21 cellular contexts compared by ENCODE assay signal in the genomic region with DNA sequence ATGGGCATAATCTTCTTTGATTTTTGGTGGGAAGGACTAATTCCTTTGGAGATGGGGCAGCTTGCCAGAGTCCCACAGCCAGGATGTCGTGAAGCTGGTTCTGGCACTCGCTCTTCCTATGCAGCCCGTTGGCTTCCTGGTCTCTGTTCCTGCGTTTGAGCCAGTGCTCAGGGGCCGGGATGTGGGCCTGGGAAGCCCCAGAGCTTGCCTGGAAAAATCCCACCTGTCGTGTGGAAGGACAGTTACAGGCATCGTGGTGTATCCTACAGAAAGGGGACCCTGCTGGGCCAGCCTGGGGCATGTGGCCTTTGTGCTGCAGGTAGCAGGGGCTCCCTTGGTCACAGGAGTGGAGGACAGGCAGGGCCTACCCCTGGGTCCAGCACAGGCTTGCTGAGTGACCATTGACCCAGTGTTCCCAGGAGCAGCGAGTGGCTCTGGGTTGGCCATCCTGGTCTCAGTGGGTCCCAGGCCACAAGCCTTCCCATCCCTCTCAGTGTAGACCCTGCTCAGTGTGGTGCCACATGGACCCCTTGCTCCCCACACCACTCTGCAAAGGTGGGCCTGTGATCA. TPM values are rescaled to one million over a fixed set of nuclear protein-coding genes. Genes with fewer than 3 reads are reported as not detected.
DNase-seq lines count a peak whose midpoint lies in the region; ATAC-seq, FAIRE-seq and TF ChIP-seq lines count a peak whose summit lies in the region.
"Had no signal": no experiment of that assay in that cellular context is flagged by ENCODE, and none has a peak within 500 bp of the region (broad histone marks: within the 10 kb centered on the region; RNA-seq: fewer than 3 reads in every experiment).

No MANE protein-coding gene starts in this region.

- peaks cover 4% of the 10 kb centered on the region for H3K4me1 Mint-ChIP-seq in progenitor cell of endocrine pancreas (ENCODE audit: low read depth)
- H3K4me1 Mint-ChIP-seq: CD4-positive, alpha-beta memory T cell had no signal

- no peaks in the 10 kb centered on the region for H3K36me3 ChIP-seq in right atrium auricular region
- no peaks in the 10 kb centered on the region for H3K36me3 ChIP-seq in kidney (ENCODE audit: control insufficient read depth in 1 of 2, insufficient read depth in 2 of 2, low read length in 2 of 2)
- no peaks in the 10 kb centered on the region for H3K36me3 ChIP-seq in right lobe of liver
- H3K36me3 ChIP-seq: HAP-1 had no signal

- peaks cover 16% of the 10 kb centered on the region for H3K27me3 Mint-ChIP-seq in progenitor cell of endocrine pancreas

- H3K36me3 Mint-ChIP-seq in progenitor cell of endocrine pancreas (ENCODE audit: insufficient read depth) = no peaks in the 10 kb centered on the region
- H3K36me3 Mint-ChIP-seq: CD4-positive, alpha-beta memory T cell had no signal

- H3K9me3 Mint-ChIP-seq in progenitor cell of endocrine pancreas (ENCODE audit: low read depth) = no peaks in the 10 kb centered on the region
- H3K9me3 Mint-ChIP-seq: CD4-positive, alpha-beta memory T cell; HFFc6 had no signal

- no peak overlapping the region for H3K4me3 Mint-ChIP-seq in progenitor cell of endocrine pancreas (ENCODE audit: low read depth)
- H3K4me3 Mint-ChIP-seq: CD4-positive, alpha-beta memory T cell; HFFc6 had no signal

- H3K4me3 ChIP-seq in right atrium auricular region (no peak overlapping the region), kidney (ENCODE audit: low read length in 2 of 2) (no peak overlapping the region), right lobe of liver (no peak overlapping the region)
- H3K4me3 ChIP-seq: HAP-1 had no signal

- ATAC-seq in left cardiac atrium (no peak), right lobe of liver (no peak)

- H3K27me3 ChIP-seq in right atrium auricular region (no peaks in the 10 kb centered on the region), right lobe of liver (no peaks in the 10 kb centered on the region)

- TF ChIP-seq POLR2A in right lobe of liver (IDR thresholded peaks at IDR 0.05) = no peak

- H3K9ac ChIP-seq in kidney (ENCODE audit: low read length in 2 of 2) = no peak overlapping the region

- H3K27ac Mint-ChIP-seq in progenitor cell of endocrine pancreas = no peak overlapping the region
- H3K27ac Mint-ChIP-seq: CD4-positive, alpha-beta memory T cell; HFFc6 had no signal

- TF ChIP-seq CTCF in right atrium auricular region (IDR thresholded peaks at IDR 0.05) = no peak
- no peak for TF ChIP-seq CTCF in kidney (IDR thresholded peaks at IDR 0.05; ENCODE audit: borderline replicate concordance, extremely low read depth, insufficient read depth)
- no peak for TF ChIP-seq CTCF in right lobe of liver (IDR thresholded peaks at IDR 0.05)
- no peak for TF ChIP-seq CTCF in progenitor cell of endocrine pancreas (IDR thresholded peaks at IDR 0.05; ENCODE audit: unreplicated experiment)

- peaks cover 0 to 4% of the 10 kb centered on the region in 2 donors for H3K9me3 ChIP-seq in right atrium auricular region
- H3K9me3 ChIP-seq in kidney (ENCODE audit: control insufficient read depth in 1 of 2, low read length in 2 of 2) = no peaks in the 10 kb centered on the region
- H3K9me3 ChIP-seq in right lobe of liver = no peaks in the 10 kb centered on the region
- H3K9me3 ChIP-seq: HAP-1 had no signal

- no peak for FAIRE-seq in kidney (lab: Jason Lieb, UNC)
- FAIRE-seq: G401.6, GM12892, GM19239, H54 had no signal

- no peak overlapping the region for H3K27ac ChIP-seq in right atrium auricular region
- H3K27ac ChIP-seq in kidney (ENCODE audit: low read depth in 2 of 2, low read length in 2 of 2) = no peak overlapping the region
- H3K27ac ChIP-seq in right lobe of liver = no peak overlapping the region

- 66% methylated on average over 3 of the region's 8 CpGs for WGBS in right lobe of liver (ENCODE audit: insufficient coverage, low coverage, low lambda C conversion rate, missing lambda C conversion rate)

- DNase-seq in left cardiac atrium (peak; percentile 6), right atrium auricular region (ENCODE audit: low spot score) (no peak), kidney (peak; percentile 46), right lobe of liver (peak in 2 of 3 donors; percentile 5 to 38), posterior vena cava (ENCODE audit: low spot score) (peak; percentile 53), D341Med (ENCODE audit: low spot score) (no peak), progenitor cell of endocrine pancreas (ENCODE audit: low spot score, unreplicated experiment) (no peak)
- DNase-seq in stimulated activated CD4-positive, alpha-beta T cell treated with anti-CD3 and anti-CD28 coated beads, Interleukin-15, amount 100 ng/mL, for 24 hours = no peak
- DNase-seq: C1 segment of cervical spinal cord; Calu3; CD4-positive, alpha-beta memory T cell; COR-L47; DMS153; DND-41; GOT3; HFFc6 had no signal

- intact Hi-C loops in left cardiac atrium (cut with DNase I) = no loop called here
- intact Hi-C loops in kidney (cut with DNase I) = no loop called here
- intact Hi-C loops in right lobe of liver (cut with DNase I) = no loop called here
- intact Hi-C loops in posterior vena cava (cut with DNase I) = no loop called here

- H3K4me1 ChIP-seq in right atrium auricular region (no peaks in the 10 kb centered on the region), kidney (ENCODE audit: control insufficient read depth in 1 of 2, insufficient read depth in 1 of 2, low read depth in 1 of 2, low read length in 2 of 2) (no peaks in the 10 kb centered on the region), right lobe of liver (peaks cover 0 to 5% (median 2%) of the 10 kb centered on the region in 4 donors)
- H3K4me1 ChIP-seq: HAP-1 had no signal

RNA-seq across cellular contexts. Expression of a gene that starts 50.2 kb away (rescaled TPM):
- 1 to 10 TPM; 6.8 TPM for total RNA-seq in left cardiac atrium
- 1 to 10 TPM; 2.6 to 3.1 TPM for total RNA-seq in right atrium auricular region
- total RNA-seq in kidney = 36.2 TPM
- polyA plus RNA-seq in kidney (ENCODE audit: insufficient read depth, low read depth, low replicate concordance) = 21.9 TPM
- under 1 TPM in 5 of 6 experiments, not detected in 1; 0.17 to 0.81 (median 0.65) TPM for total RNA-seq in right lobe of liver
- 10 to 100 TPM; 56.4 to 61.5 TPM for total RNA-seq in posterior vena cava
- total RNA-seq in progenitor cell of endocrine pancreas = 2.9 and 3.0 TPM in 2 replicates
- total RNA-seq: CD4-positive, alpha-beta memory T cell had no signal
- polyA plus RNA-seq: CD4-positive, alpha-beta memory T cell had no signal

Comparison
In these comparisons a context has a peak if more than half of its experiments do, and no peak if none do; other contexts are left out.
1. DNase-seq: peak in left cardiac atrium (single experiment), kidney (single experiment), right lobe of liver (2 of 3) and posterior vena cava (single experiment); none in right atrium auricular region (single experiment), stimulated activated CD4-positive, alpha-beta T cell treated with anti-CD3 and anti-CD28 coated beads, Interleukin-15, amount 100 ng/mL, for 24 hours (single experiment), D341Med (single experiment) and progenitor cell of endocrine pancreas (single experiment).